Comparison of ENCODE assay signal across 15 cellular contexts in the genomic region with DNA sequence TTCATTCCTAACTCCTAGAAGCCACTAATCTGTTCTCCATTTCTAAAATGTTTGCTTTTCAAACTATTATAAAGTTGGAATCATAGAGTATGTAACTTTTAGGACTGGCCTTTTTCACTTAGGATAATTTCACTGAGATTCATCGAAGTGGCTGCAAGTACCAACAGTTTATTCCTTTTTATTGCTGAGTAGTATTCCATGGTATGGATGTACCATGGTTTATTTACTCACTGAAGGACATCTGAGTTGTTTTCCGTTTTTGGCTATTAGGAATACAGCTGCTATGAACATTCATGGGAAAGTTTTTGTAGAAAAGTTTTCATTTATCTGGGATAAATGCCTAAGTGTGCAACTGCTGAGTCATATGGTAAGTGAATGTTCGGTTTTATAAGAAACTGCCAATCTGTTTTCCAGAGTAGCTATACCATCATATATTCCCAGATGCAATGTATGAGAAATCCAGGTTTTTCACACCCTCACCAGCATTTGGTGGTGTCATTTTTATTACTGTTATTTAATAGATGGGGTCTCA.
DNase-seq lines count a peak whose midpoint lies in the region; ATAC-seq, FAIRE-seq and TF ChIP-seq lines count a peak whose summit lies in the region.
"Had no signal": no experiment of that assay in that cellular context is flagged by ENCODE, and none has a peak within 500 bp of the region (broad histone marks: within the 10 kb centered on the region; RNA-seq: fewer than 3 reads in every experiment).

No MANE protein-coding gene starts in this region.

- H3K27me3 ChIP-seq in SK-N-SH (ENCODE audit: insufficient read depth) (no peaks in the 10 kb centered on the region), K562 (ENCODE audit: control insufficient read depth in 2 of 2, insufficient read depth in 2 of 2, low read length in 2 of 2) (no peaks in the 10 kb centered on the region), osteoblast (ENCODE audit: insufficient read depth, low read length) (no peaks in the 10 kb centered on the region), right lobe of liver (no peaks in the 10 kb centered on the region)
- H3K27me3 ChIP-seq: esophagus squamous epithelium, testis had no signal

- H3K27ac ChIP-seq in SK-N-SH (ENCODE audit: low read depth in 2 of 2, low read length in 1 of 2) (no peak overlapping the region), K562 (ENCODE audit: extremely low read depth, low read depth, low read length) (no peak overlapping the region), osteoblast (ENCODE audit: low read depth, low read length) (peak overlapping the region; percentile 57), right lobe of liver (no peak overlapping the region)
- H3K27ac ChIP-seq: 22Rv1, esophagus squamous epithelium, testis had no signal

- TF ChIP-seq EP300 in SK-N-SH (IDR thresholded peaks at IDR 0.05; ENCODE audit: borderline replicate concordance in 1 of 2, low read depth in 1 of 2, low read length in 1 of 2) (no peak), K562 (IDR thresholded peaks at IDR 0.05; ENCODE audit: low read length) (no peak)

- no peaks in the 10 kb centered on the region for H3K9me3 Mint-ChIP-seq in IgD-negative memory B cell
- H3K9me3 Mint-ChIP-seq in activated CD4-positive, alpha-beta T cell treated with anti-CD3 and anti-CD28 coated beads, Interleukin-2, amount 10 ng/mL, durations not matched to agents 7 days and 5 days: no peaks in the 10 kb centered on the region

- H3K36me3 Mint-ChIP-seq in IgD-negative memory B cell: peaks cover 4% of the 10 kb centered on the region
- peaks cover 23% of the 10 kb centered on the region for H3K36me3 Mint-ChIP-seq in activated CD4-positive, alpha-beta T cell treated with anti-CD3 and anti-CD28 coated beads, Interleukin-2, amount 10 ng/mL, durations not matched to agents 7 days and 5 days (ENCODE audit: low read depth)

- peaks cover 0 to 5% of the 10 kb centered on the region in 2 experiments for H3K36me3 ChIP-seq in SK-N-SH (replicated peaks in 1 of 2; ENCODE audit: control insufficient read depth in 1 of 2, insufficient read depth in 2 of 2, low read length in 1 of 2)
- peaks cover 2% of the 10 kb centered on the region; the same call in 1 of the 3 replicates for H3K36me3 ChIP-seq in K562 (ENCODE audit: control insufficient read depth, insufficient read depth, low read length)
- H3K36me3 ChIP-seq in osteoblast (ENCODE audit: insufficient read depth, low read length): no peaks in the 10 kb centered on the region
- H3K36me3 ChIP-seq in right lobe of liver: no peaks in the 10 kb centered on the region

- H3K79me2 ChIP-seq in SK-N-SH (ENCODE audit: insufficient read depth) (peaks cover 40% of the 10 kb centered on the region), K562 (ENCODE audit: control insufficient read depth, insufficient read depth, low read length) (peaks cover 40% of the 10 kb centered on the region), osteoblast (ENCODE audit: insufficient read depth, low read length) (peaks cover 44% of the 10 kb centered on the region)

- no peak for FAIRE-seq in K562 (lab: Jason Lieb, UNC)
- FAIRE-seq: HepG2 had no signal

- TF ChIP-seq RAD21 in SK-N-SH (IDR thresholded peaks at IDR 0.05; ENCODE audit: low read length) (no peak), K562 (CRISPR knock-in tag; conservative IDR thresholded peaks at IDR 0.05 in 1 of 2, IDR thresholded peaks at IDR 0.05 in 1 of 2) (no peak)

- H3K9me3 ChIP-seq in SK-N-SH: no peaks in the 10 kb centered on the region
- H3K9me3 ChIP-seq in K562 (replicated peaks; ENCODE audit: control insufficient read depth, insufficient read depth, low read depth, low read length): no peaks in the 10 kb centered on the region
- H3K9me3 ChIP-seq in osteoblast (ENCODE audit: low read depth, low read length): no peaks in the 10 kb centered on the region
- H3K9me3 ChIP-seq in right lobe of liver: no peaks in the 10 kb centered on the region
- H3K9me3 ChIP-seq: esophagus squamous epithelium, testis had no signal

- POLR2A ChIA-PET in SK-N-SH (lab: Yijun Ruan, JAX): no interaction called here
- POLR2A ChIA-PET in K562 (lab: Yijun Ruan, JAX): no interaction called here
- POLR2A ChIA-PET in activated CD4-positive, alpha-beta T cell treated with anti-CD3 and anti-CD28 coated beads, Interleukin-2, amount 10 ng/mL, durations not matched to agents 7 days and 5 days (lab: Charles Lee): no interaction called here

- no peak for DNase-seq in SK-N-SH
- no peak for DNase-seq in K562 (ENCODE audit: extremely low read depth in 1 of 4, low spot score in 3 of 4)
- DNase-seq in osteoblast (ENCODE audit: insufficient read length, low spot score, missing footprints): peak; percentile 27
- DNase-seq in activated CD4-positive, alpha-beta T cell treated with anti-CD3 and anti-CD28 coated beads, Interleukin-2, amount 10 ng/mL, durations not matched to agents 7 days and 5 days: no peak
- DNase-seq in right lobe of liver: no peak
- DNase-seq: activated effector memory CD4-positive, alpha-beta T cell treated with Interleukin-2 at 50 U/mL for 16 hours; esophagus squamous epithelium; GOT3; testis had no signal

- TF ChIP-seq CTCF in SK-N-SH (IDR thresholded peaks at IDR 0.05) (no peak), K562 (IDR thresholded peaks at IDR 0.05 in 2 of 3, conservative IDR thresholded peaks at IDR 0.05 in 1 of 3; ENCODE audit: insufficient read depth in 2 of 3, low read depth in 1 of 3, low read length in 3 of 3) (no peak), osteoblast (IDR thresholded peaks at IDR 0.05; ENCODE audit: extremely low read depth, low read depth, low read length) (no peak), right lobe of liver (IDR thresholded peaks at IDR 0.05) (no peak)

- H4K20me1 ChIP-seq in SK-N-SH (ENCODE audit: insufficient read depth) (no peaks in the 10 kb centered on the region), K562 (replicated peaks; ENCODE audit: control insufficient read depth, insufficient read depth, low read length) (no peaks in the 10 kb centered on the region), osteoblast (ENCODE audit: insufficient read depth, low read length) (peaks cover 24% of the 10 kb centered on the region)

- no peaks in the 10 kb centered on the region for H3K9me1 ChIP-seq in K562 (ENCODE audit: control insufficient read depth, insufficient read depth, low read length)

- TF ChIP-seq POLR2A in K562 (conservative IDR thresholded peaks at IDR 0.05) (no peak), right lobe of liver (IDR thresholded peaks at IDR 0.05) (no peak)

- no TSS peak for BruUV-seq in K562 (replicated peaks; lab: Mats Ljungman, UMichigan)

- peaks cover 1% of the 10 kb centered on the region for H3K27me3 Mint-ChIP-seq in IgD-negative memory B cell
- no peaks in the 10 kb centered on the region for H3K27me3 Mint-ChIP-seq in activated CD4-positive, alpha-beta T cell treated with anti-CD3 and anti-CD28 coated beads, Interleukin-2, amount 10 ng/mL, durations not matched to agents 7 days and 5 days
- H3K27me3 Mint-ChIP-seq: brain had no signal

- H2AFZ ChIP-seq in SK-N-SH (ENCODE audit: low read depth) (no peak overlapping the region), K562 (ENCODE audit: low read depth, low read length) (no peak overlapping the region), osteoblast (ENCODE audit: low read length) (no peak overlapping the region)

- no peaks in the 10 kb centered on the region for H3K9me2 ChIP-seq in SK-N-SH

- peak overlapping the region in 2 of 4 donors; percentile 14 to 82 for H3K4me3 Mint-ChIP-seq in IgD-negative memory B cell
- H3K4me3 Mint-ChIP-seq in activated CD4-positive, alpha-beta T cell treated with anti-CD3 and anti-CD28 coated beads, Interleukin-2, amount 10 ng/mL, durations not matched to agents 7 days and 5 days: no peak overlapping the region
- H3K4me3 Mint-ChIP-seq: brain had no signal

- intact Hi-C loops in K562 (cut with micrococcal nuclease): no loop called here
- intact Hi-C loops in right lobe of liver (cut with DNase I): no loop called here

- ATAC-seq in SK-N-SH treated with all-trans-retinoic acid at 6 μM for 48 hours (no peak), K562 (no peak), GM19397 (IDR thresholded peaks at IDR 0.05; ENCODE audit: unreplicated experiment) (no peak), right lobe of liver (no peak)
- ATAC-seq: HepG2 had no signal

- in situ Hi-C loops in K562 (cut with MboI): no loop called here

- H3K9ac ChIP-seq in SK-N-SH (no peak overlapping the region), K562 (ENCODE audit: insufficient read depth in 1 of 2, low read depth in 2 of 2, low read length in 2 of 2) (no peak overlapping the region)

- CTCF ChIA-PET in SK-N-SH (lab: Yijun Ruan, JAX) (no interaction called here), K562 (lab: Yijun Ruan, JAX; ENCODE audit: low intra/inter-chr PET ratio) (no interaction called here)
- CTCF ChIA-PET in activated CD4-positive, alpha-beta T cell treated with anti-CD3 and anti-CD28 coated beads, Interleukin-2, amount 10 ng/mL, durations not matched to agents 7 days and 5 days (lab: Charles Lee): interaction anchor here (1.7 kb wide), 1 partner anchor 24 kb away, joined by 4 read pairs; no protein-coding TSS in a partner anchor

- WGBS in SK-N-SH (ENCODE audit: low lambda C conversion rate): 88% methylated on average over 3 of the region's 3 CpGs
- 71% methylated on average over 3 of the region's 3 CpGs for WGBS in K562 (ENCODE audit: insufficient coverage, low coverage, missing lambda C conversion rate)
- 86% methylated on average over 3 of the region's 3 CpGs for WGBS in right lobe of liver (ENCODE audit: insufficient coverage, low coverage, low lambda C conversion rate, missing lambda C conversion rate)

- H3K4me2 ChIP-seq in SK-N-SH: no peak overlapping the region
- H3K4me2 ChIP-seq in K562 (ENCODE audit: insufficient read depth, low read length): no peak overlapping the region
- H3K4me2 ChIP-seq in osteoblast (ENCODE audit: insufficient read depth, low read length): peak overlapping the region; percentile 5

- H3K4me3 ChIP-seq in SK-N-SH (ENCODE audit: low read depth in 2 of 2, low read length in 1 of 2): no peak overlapping the region
- H3K4me3 ChIP-seq in K562: no peak overlapping the region
- H3K4me3 ChIP-seq in osteoblast (ENCODE audit: insufficient read depth, low read length): no peak overlapping the region
- H3K4me3 ChIP-seq in right lobe of liver: no peak overlapping the region
- H3K4me3 ChIP-seq: esophagus squamous epithelium, testis had no signal

- H3K27ac Mint-ChIP-seq in IgD-negative memory B cell: peak overlapping the region in 2 of 3 donors; percentile 51 to 60
- H3K27ac Mint-ChIP-seq in activated CD4-positive, alpha-beta T cell treated with anti-CD3 and anti-CD28 coated beads, Interleukin-2, amount 10 ng/mL, durations not matched to agents 7 days and 5 days: no peak overlapping the region

- peaks cover 8% of the 10 kb centered on the region for H3F3A ChIP-seq in SK-N-SH (replicated peaks; ENCODE audit: insufficient read depth)

- peaks cover 27 to 35% (median 28%) of the 10 kb centered on the region in 3 donors for H3K4me1 Mint-ChIP-seq in IgD-negative memory B cell
- peaks cover 13% of the 10 kb centered on the region for H3K4me1 Mint-ChIP-seq in activated CD4-positive, alpha-beta T cell treated with anti-CD3 and anti-CD28 coated beads, Interleukin-2, amount 10 ng/mL, durations not matched to agents 7 days and 5 days

- H3K4me1 ChIP-seq in SK-N-SH (ENCODE audit: control insufficient read depth in 1 of 2, insufficient read depth in 2 of 2, low read depth in 1 of 2, low read length in 1 of 2) (no peaks in the 10 kb centered on the region), K562 (replicated peaks in 1 of 2; ENCODE audit: control insufficient read depth in 2 of 2, insufficient read depth in 2 of 2, low read length in 2 of 2) (no peaks in the 10 kb centered on the region), osteoblast (ENCODE audit: insufficient read depth, low read length) (peaks cover 7% of the 10 kb centered on the region), right lobe of liver (no peaks in the 10 kb centered on the region)
- H3K4me1 ChIP-seq: esophagus squamous epithelium, testis had no signal
